Comparison of ENCODE assay signal across 8 cellular contexts in genomic region chr16:53892155-53892554, GRCh38.
DNase-seq lines count a peak whose midpoint lies in the region; ATAC-seq lines count a peak whose summit lies in the region.

No MANE protein-coding gene starts in this region.

- H3K27ac ChIP-seq in caudate nucleus (ENCODE audit: low read depth, low read length): no peak overlapping the region

- peak; percentile 18 for DNase-seq in activated effector memory CD4-positive, alpha-beta T cell treated with Interleukin-2 at 50 U/mL for 16 hours
- no peak for DNase-seq in activated effector memory CD4-positive, alpha-beta T cell treated with anti-CD3 and anti-CD28 coated beads, Interleukin-2, amount 50 U/mL, for 16 hours
- DNase-seq in NAMALWA (ENCODE audit: low spot score) (peak; percentile 66), T follicular helper cell (ENCODE audit: low read depth) (peak; percentile 2), caudate nucleus (lab: John Stamatoyannopoulos, UW) (peak in 36 of 61 donors; percentile 1 to 69 (median 20)), kidney tubule cell (ENCODE audit: low spot score) (peak; percentile 53)
- DNase-seq in stimulated activated CD4-positive, alpha-beta T cell treated with anti-CD3 and anti-CD28 coated beads, TNF-alpha, amount 100 ng/mL, for 24 hours (ENCODE audit: low read depth in 3 of 3): peak in 2 of 3 experiments; percentile 4 to 28

- ATAC-seq in GM19455 (IDR thresholded peaks at IDR 0.05; ENCODE audit: unreplicated experiment): no peak
